Comparison of ENCODE assay signal across 23 cellular contexts in genomic region chr2:199148076-199148845, GRCh38.
"Had no signal": no experiment of that assay in that cellular context is flagged by ENCODE, and none has a peak within 500 bp of the region (broad histone marks: within the 10 kb centered on the region; RNA-seq: fewer than 3 reads in every experiment).

No MANE protein-coding gene starts in this region.

- H3K27me3 ChIP-seq: ascending aorta, brain microvascular endothelial cell, gastrocnemius medialis, ovary, sigmoid colon, uterus had no signal

- H3K36me3 ChIP-seq: ascending aorta, brain microvascular endothelial cell, gastrocnemius medialis, ovary, sigmoid colon, thoracic aorta, uterus had no signal

- H3K4me3 ChIP-seq: ascending aorta, coronary artery, dorsolateral prefrontal cortex, gastrocnemius medialis, ovary, sigmoid colon, thoracic aorta, uterus had no signal

- H3K4me1 ChIP-seq: ascending aorta, gastrocnemius medialis, sigmoid colon, uterus had no signal

- ATAC-seq: gastrocnemius medialis; naive thymus-derived CD4-positive, alpha-beta T cell; stimulated activated effector memory CD8-positive, alpha-beta T cell treated with anti-CD3 and anti-CD28 coated beads, Interleukin-12 subunit alpha, Interleukin-12 subunit beta, amount 100 ng/mL, for 72 hours had no signal

- H3K9me3 ChIP-seq: ascending aorta, gastrocnemius medialis, ovary, sigmoid colon, thoracic aorta, uterus had no signal

- H3K27ac ChIP-seq: ascending aorta, brain microvascular endothelial cell, coronary artery, dorsolateral prefrontal cortex, gastrocnemius medialis, ovary, sigmoid colon, thoracic aorta, uterus had no signal

- DNase-seq: activated CD4-positive, alpha-beta T cell treated with anti-CD3 and anti-CD28 coated beads for 4 hours; activated CD4-positive, alpha-beta T cell treated with anti-CD3 and anti-CD28 coated beads, Interleukin-2, amount 50 U/mL, for 48 hours; activated CD8-positive, alpha-beta memory T cell treated with anti-CD3 and anti-CD28 coated beads for 24 hours; activated effector memory CD4-positive, alpha-beta T cell treated with Interleukin-2 at 50 U/mL for 16 hours; activated naive CD4-positive, alpha-beta T cell treated with anti-CD3 and anti-CD28 coated beads for 36 hours; activated naive CD8-positive, alpha-beta T cell treated with anti-CD3 and anti-CD28 coated beads for 36 hours; brain microvascular endothelial cell; dorsolateral prefrontal cortex; effector memory CD4-positive, alpha-beta T cell; gastrocnemius medialis; glutamatergic neuron; islet precursor cell; naive thymus-derived CD4-positive, alpha-beta T cell; ovary; retina; sigmoid colon; small intestine; stimulated activated CD4-positive, alpha-beta T cell treated with anti-CD3 and anti-CD28 coated beads, Interleukin-4, amount 100 ng/mL, for 24 hours; uterus had no signal
